Comparison of ENCODE assay signal across 27 cellular contexts in the genomic region with DNA sequence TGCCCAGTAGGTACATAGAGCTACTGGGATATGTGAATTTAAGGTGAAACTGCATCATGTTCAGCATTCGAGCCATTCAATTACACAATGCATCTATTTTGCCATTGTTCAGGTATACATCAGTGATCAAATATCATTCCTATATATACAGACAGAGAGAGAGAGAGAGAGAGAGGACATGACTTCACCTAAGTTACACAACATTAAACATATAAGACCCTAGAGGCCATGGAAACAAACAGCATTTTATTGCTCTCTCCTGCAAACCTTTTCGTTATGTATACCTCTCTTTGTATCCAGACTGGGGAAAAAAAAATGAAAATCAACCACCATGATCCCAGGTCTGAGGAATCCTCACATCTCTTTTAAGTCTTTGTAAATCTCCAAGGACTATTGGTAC.
"Had no signal": no experiment of that assay in that cellular context is flagged by ENCODE, and none has a peak within 500 bp of the region (broad histone marks: within the 10 kb centered on the region; RNA-seq: fewer than 3 reads in every experiment).

No MANE protein-coding gene starts in this region.

- H3K4me3 ChIP-seq: left ventricle myocardium inferior, mucosa of descending colon, pancreas, prostate gland, sigmoid colon, spleen, tibial nerve, uterus had no signal

- H3K27me3 ChIP-seq: pancreas, sigmoid colon, spleen, tibial nerve, uterus had no signal

- H3K9me3 ChIP-seq: left ventricle myocardium inferior, pancreas, prostate gland, sigmoid colon, tibial nerve, uterus had no signal

- H3K27ac ChIP-seq: left ventricle myocardium inferior, pancreas, prostate gland, sigmoid colon, spleen, tibial nerve, uterus had no signal

- ATAC-seq: left colon; mucosa of descending colon; naive thymus-derived CD4-positive, alpha-beta T cell; natural killer cell treated with Interleukin-12 subunit alpha and Interleukin-12 subunit beta and Interleukin-15 and Interleukin-18, amount 100 ng/mL, for 72 hours; pancreas; right cardiac atrium; stimulated activated memory B cell treated with anti-CD40 and anti-IgM and Interleukin-4, amounts not matched to agents 10 μg/mL and 1 μg/mL and 100 μg/mL, for 72 hours; stimulated activated naive CD8-positive, alpha-beta T cell treated with anti-CD3 and anti-CD28 coated beads, Interleukin-15, amount 100 ng/mL, for 72 hours had no signal

- H3K4me1 ChIP-seq: left ventricle myocardium inferior, pancreas, prostate gland, sigmoid colon, spleen, tibial nerve, uterus had no signal

- FAIRE-seq: islet of Langerhans, kidney, pancreas, small intestine had no signal

- H3K36me3 ChIP-seq: left ventricle myocardium inferior, pancreas, prostate gland, sigmoid colon, spleen, tibial nerve, uterus had no signal

- DNase-seq: hypothalamus; immature natural killer cell; kidney; left colon; left ventricle myocardium inferior; midbrain; mucosa of descending colon; naive thymus-derived CD4-positive, alpha-beta T cell; nucleus accumbens; pancreas; posterior cingulate gyrus; retina; right cardiac atrium; sigmoid colon; small intestine; spleen; stimulated activated CD4-positive, alpha-beta T cell treated with anti-CD3 and anti-CD28 coated beads, Interleukin-4, amount 100 ng/mL, for 24 hours; stimulated activated CD8-positive, alpha-beta memory T cell treated with anti-CD3 and anti-CD28 coated beads, Interleukin-4, amount 100 ng/mL, for 48 hours; stimulated activated naive CD4-positive, alpha-beta T cell treated with Interleukin-2 at 50 U/mL for 16 hours; stimulated activated naive CD8-positive, alpha-beta T cell treated with anti-CD3 and anti-CD28 coated beads, Interleukin-15, amount 100 ng/mL, for 72 hours; substantia nigra; uterus had no signal
